1 cellular context compared by ENCODE assay signal in the genomic region with DNA sequence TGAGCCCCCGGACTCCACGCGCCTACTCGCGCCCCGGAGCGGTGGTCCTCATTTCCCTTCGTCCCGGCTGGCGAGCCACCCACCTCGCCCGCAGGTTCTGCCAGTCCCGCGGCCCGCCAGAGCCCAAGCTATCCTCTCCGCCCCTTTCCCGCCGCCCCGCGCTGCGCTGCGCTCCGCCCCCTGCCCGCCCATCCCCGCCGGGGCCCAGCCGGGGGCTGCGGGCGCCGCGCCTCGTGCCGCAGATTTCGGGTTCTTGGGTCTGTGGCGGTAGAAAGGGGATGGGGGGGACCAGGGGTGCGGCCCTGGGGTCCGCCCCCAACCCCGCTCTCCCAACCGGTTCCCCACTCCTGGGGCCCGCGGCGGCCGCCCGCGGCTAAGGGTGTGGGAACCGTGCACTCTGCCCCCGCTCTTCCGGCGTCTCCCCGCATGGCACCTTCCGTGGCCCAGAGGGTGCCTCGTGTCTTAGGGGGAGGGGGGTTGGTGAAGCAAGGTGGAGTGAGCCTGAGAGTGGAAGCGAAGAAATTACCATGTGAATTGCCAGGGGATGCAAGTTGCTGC.
TF ChIP-seq lines count a peak whose summit lies in the region.

No MANE protein-coding gene starts in this region.

TF ChIP-seq in H1, 55 proteins besides CTCF, POLR2A, EP300 and RAD21 (continued from another document):
- TF ChIP-seq SP2 (IDR thresholded peaks at IDR 0.05; ENCODE audit: low read length), result no peak
- no peak for TF ChIP-seq BCL11A (IDR thresholded peaks at IDR 0.05; ENCODE audit: low read depth in 2 of 2, low read length in 2 of 2)
- TF ChIP-seq, protein P1, sequence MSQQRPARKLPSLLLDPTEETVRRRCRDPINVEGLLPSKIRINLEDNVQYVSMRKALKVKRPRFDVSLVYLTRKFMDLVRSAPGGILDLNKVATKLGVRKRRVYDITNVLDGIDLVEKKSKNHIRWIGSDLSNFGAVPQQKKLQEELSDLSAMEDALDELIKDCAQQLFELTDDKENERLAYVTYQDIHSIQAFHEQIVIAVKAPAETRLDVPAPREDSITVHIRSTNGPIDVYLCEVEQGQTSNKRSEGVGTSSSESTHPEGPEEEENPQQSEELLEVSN (IDR thresholded peaks at IDR 0.05), result peak; percentile 52
- TF ChIP-seq TAF1 (IDR thresholded peaks at IDR 0.05; ENCODE audit: low read depth, low read length), result no peak
- TF ChIP-seq, protein P2, sequence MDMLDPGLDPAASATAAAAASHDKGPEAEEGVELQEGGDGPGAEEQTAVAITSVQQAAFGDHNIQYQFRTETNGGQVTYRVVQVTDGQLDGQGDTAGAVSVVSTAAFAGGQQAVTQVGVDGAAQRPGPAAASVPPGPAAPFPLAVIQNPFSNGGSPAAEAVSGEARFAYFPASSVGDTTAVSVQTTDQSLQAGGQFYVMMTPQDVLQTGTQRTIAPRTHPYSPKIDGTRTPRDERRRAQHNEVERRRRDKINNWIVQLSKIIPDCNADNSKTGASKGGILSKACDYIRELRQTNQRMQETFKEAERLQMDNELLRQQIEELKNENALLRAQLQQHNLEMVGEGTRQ (IDR thresholded peaks at IDR 0.05; ENCODE audit: low read length), result no peak
- no peak for TF ChIP-seq SIX5 (IDR thresholded peaks at IDR 0.05; ENCODE audit: low read depth, low read length)
- no peak for TF ChIP-seq TEAD4 (IDR thresholded peaks at IDR 0.05; ENCODE audit: low read depth, low read length)
- 0 out of 4 replicates have a peak, but pooled peaks of 1 of the 2 experiments have one; percentile 52 for TF ChIP-seq HDAC2 (IDR thresholded peaks at IDR 0.05; ENCODE audit: borderline replicate concordance in 1 of 2, low read depth in 2 of 2, low read length in 2 of 2)
- peak; percentile 32; the same call in 1 of the 2 replicates for TF ChIP-seq KDM1A (IDR thresholded peaks at IDR 0.05; ENCODE audit: borderline replicate concordance, low read length)
- peak; percentile 37 for TF ChIP-seq ASH2L (IDR thresholded peaks at IDR 0.05; ENCODE audit: low read length)
- TF ChIP-seq BACH1 (IDR thresholded peaks at IDR 0.05; ENCODE audit: low read length), result peak; percentile 44
- peak; percentile 7 for TF ChIP-seq TAF7 (optimal IDR thresholded peaks at IDR 0.05; ENCODE audit: borderline replicate concordance, low read depth, low read length)
- no peak for TF ChIP-seq NANOG (IDR thresholded peaks at IDR 0.05; ENCODE audit: insufficient read depth, low read depth, low read length, poor library complexity, severe bottlenecking)
- TF ChIP-seq, protein P3, sequence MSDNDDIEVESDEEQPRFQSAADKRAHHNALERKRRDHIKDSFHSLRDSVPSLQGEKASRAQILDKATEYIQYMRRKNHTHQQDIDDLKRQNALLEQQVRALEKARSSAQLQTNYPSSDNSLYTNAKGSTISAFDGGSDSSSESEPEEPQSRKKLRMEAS (IDR thresholded peaks at IDR 0.05), result peak; percentile 92
- 0 out of 2 replicates have a peak, but pooled peaks have one; percentile 16 for TF ChIP-seq SP1 (IDR thresholded peaks at IDR 0.05; ENCODE audit: low read depth, low read length)
- no peak for TF ChIP-seq SAP30 (IDR thresholded peaks at IDR 0.05; ENCODE audit: insufficient read depth, insufficient replicate concordance, low read length)
- no peak for TF ChIP-seq KDM4A (IDR thresholded peaks at IDR 0.05; ENCODE audit: low read depth, low read length, severe bottlenecking)
